In the genomic region with DNA sequence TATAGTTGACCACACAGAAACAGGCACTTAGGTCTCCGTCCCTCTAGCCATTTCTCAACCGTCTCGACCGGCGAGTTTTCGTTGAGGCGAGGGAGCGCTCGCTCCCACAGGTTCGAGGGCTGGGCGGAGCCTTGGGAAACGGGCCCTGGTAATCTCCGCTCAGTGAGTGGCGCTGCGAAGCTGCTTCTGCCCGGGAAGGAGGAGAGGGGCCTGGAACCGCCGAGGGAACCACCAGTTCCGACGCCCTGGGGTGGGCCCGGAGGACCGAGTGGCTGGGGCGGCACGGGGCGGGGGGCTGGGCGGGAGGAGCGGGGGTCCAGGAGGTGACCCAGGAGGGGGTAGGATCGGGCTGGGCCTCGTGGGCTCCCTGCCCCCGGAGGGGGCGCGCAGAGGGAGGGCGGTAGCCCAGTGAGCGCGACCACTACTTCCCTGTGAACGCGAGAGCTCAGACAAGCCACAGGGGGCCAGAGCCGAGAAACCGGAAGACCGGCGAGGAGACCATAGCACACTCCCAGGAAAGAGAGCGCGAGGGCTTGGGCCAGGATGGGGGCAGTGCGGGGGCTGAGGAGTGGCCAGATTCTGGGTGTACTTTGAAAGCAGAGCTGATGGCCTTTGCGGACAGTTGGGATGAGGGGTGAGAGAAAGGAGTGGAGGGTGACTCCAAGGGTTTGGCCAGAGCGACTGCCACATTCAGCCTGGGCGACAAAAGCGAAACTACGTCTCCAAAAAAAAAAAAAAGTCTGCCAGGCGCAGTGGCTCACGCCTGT, we compare ENCODE assay signal across 8 cellular contexts. TPM values are rescaled to one million over a fixed set of nuclear protein-coding genes. Genes with fewer than 3 reads are reported as not detected.
DNase-seq lines count a peak whose midpoint lies in the region; ATAC-seq and TF ChIP-seq lines count a peak whose summit lies in the region.

No MANE protein-coding gene starts in this region.

- peak; percentile 91 for ATAC-seq in Right ventricle myocardium superior (ENCODE audit: poor library complexity)
- peak; percentile 91 for ATAC-seq in upper lobe of right lung

- H3K27me3 ChIP-seq in A673 (replicated peaks; ENCODE audit: insufficient read depth, low read depth, low read length, poor library complexity) (no peaks in the 10 kb centered on the region), ovary (no peaks in the 10 kb centered on the region), upper lobe of right lung (no peaks in the 10 kb centered on the region)

- peaks cover 11% of the 10 kb centered on the region for H3K4me1 ChIP-seq in A673 (ENCODE audit: insufficient read depth, low read length, poor library complexity, severe bottlenecking)
- H3K4me1 ChIP-seq in ovary (ENCODE audit: insufficient read depth) = peaks cover 8% of the 10 kb centered on the region
- H3K4me1 ChIP-seq in upper lobe of right lung = peaks cover 17% of the 10 kb centered on the region

- H3K36me3 ChIP-seq in A673 (ENCODE audit: insufficient read depth, low read length, poor library complexity, severe bottlenecking) (no peaks in the 10 kb centered on the region), ovary (no peaks in the 10 kb centered on the region), upper lobe of right lung (no peaks in the 10 kb centered on the region)

- 0 out of 2 replicates have a peak, but pooled peaks have one; percentile 22 for TF ChIP-seq CTCF in A673 (conservative IDR thresholded peaks at IDR 0.05; ENCODE audit: low read depth, low read length)
- TF ChIP-seq CTCF in ovary (IDR thresholded peaks at IDR 0.05) = no peak
- TF ChIP-seq CTCF in upper lobe of right lung (IDR thresholded peaks at IDR 0.05) = no peak

- peak; percentile 60 for TF ChIP-seq POLR2A in GM19193 (IDR thresholded peaks at IDR 0.05; ENCODE audit: extremely low read depth, insufficient read depth, insufficient read length)
- peak; percentile 44 for TF ChIP-seq POLR2A in ovary (IDR thresholded peaks at IDR 0.05)

- intact Hi-C loops in A673 (cut with micrococcal nuclease; ENCODE audit: unreplicated experiment) (no loop called here), Right ventricle myocardium superior (cut with DNase I) (no loop called here), ovary (cut with DNase I) (loop anchor here in 1 of 4 donors (2.0 kb wide), 1 partner anchor 20 kb away; no protein-coding TSS in a partner anchor), upper lobe of right lung (cut with DNase I) (no loop called here)

- POLR2A ChIA-PET in A673 (lab: Charles Lee; ENCODE audit: low non-redundant PET) = interaction anchor here (0.6 to 1.3 kb wide), 4 partner anchors 8 to 349 kb away, joined by 3 to 13 read pairs (median 6); no protein-coding TSS in a partner anchor

- no TSS peak for BruUV-seq in A673 (replicated peaks; lab: Mats Ljungman, UMichigan)

- WGBS in adipose tissue, 3 donors = 1% methylated on average over 49 to 51 of the region's 51 CpGs
- WGBS in ovary, 3 donors = 1 to 2% (median 2%) methylated on average over 31 to 51 of the region's 51 CpGs

- CTCF ChIA-PET in A673 (lab: Charles Lee) = interaction anchor here (0.6 to 2.2 kb wide), 3 partner anchors 19 to 115 kb away, joined by 4 to 9 read pairs (median 5); partner anchors contain the start of gene DHX8

- H3K27ac ChIP-seq in A673 (ENCODE audit: low read depth, low read length, poor library complexity, severe bottlenecking) (peak overlapping the region; percentile 100), adipose tissue (ENCODE audit: low read depth, low read length) (peak overlapping the region; percentile 100), ovary (peak overlapping the region; percentile 99), upper lobe of right lung (peak overlapping the region; percentile 100)

- DNase-seq in A673 (ENCODE audit: low spot score) (peak; percentile 72), NCI-H1092 (lab: John Stamatoyannopoulos, UW) (peak; percentile 86), SW 1271 (lab: John Stamatoyannopoulos, UW) (peak; percentile 68 to 74), Right ventricle myocardium superior (peak; percentile 91), ovary (peak; percentile 84 to 88 (median 85)), upper lobe of right lung (peak; percentile 94)

- no peak for TF ChIP-seq EP300 in ovary (IDR thresholded peaks at IDR 0.05)

- peak overlapping the region; percentile 36 for H3K4me3 ChIP-seq in A673 (ENCODE audit: low read depth, low read length, poor library complexity, severe bottlenecking)
- H3K4me3 ChIP-seq in ovary = peak overlapping the region; percentile 62
- H3K4me3 ChIP-seq in upper lobe of right lung = peak overlapping the region; percentile 59

- H3K9me3 ChIP-seq in A673 (ENCODE audit: low read depth, low read length, poor library complexity, severe bottlenecking) = no peaks in the 10 kb centered on the region
- H3K9me3 ChIP-seq in ovary = no peaks in the 10 kb centered on the region
- no peaks in the 10 kb centered on the region for H3K9me3 ChIP-seq in upper lobe of right lung

RNA-seq across cellular contexts. Expression of gene ARL4D, which starts 29.9 kb away (rescaled TPM):
- total RNA-seq in A673 (2021) (4.3 and 5.5 TPM in 2 replicates), Right ventricle myocardium superior (7.0 TPM), ovary (10 to 100 TPM in 6 of 7 donors, 1 to 10 TPM in 1; 6.2 to 34.1 (median 18.9) TPM), upper lobe of right lung (18.5 TPM)
- polyA plus RNA-seq in adipose tissue (10 to 100 TPM in 2 of 3 donors, 1 to 10 TPM in 1; 7.2 to 58.1 (median 15.1) TPM), ovary (10 to 100 TPM; 17.5 to 19.0 TPM)

Comparison
In these comparisons a context has a peak if more than half of its experiments do, and no peak if none do; other contexts are left out.
1. Peak in every context shown above with its lines: DNase-seq, ATAC-seq, H3K4me3 ChIP-seq and H3K27ac ChIP-seq.